In the genomic region with DNA sequence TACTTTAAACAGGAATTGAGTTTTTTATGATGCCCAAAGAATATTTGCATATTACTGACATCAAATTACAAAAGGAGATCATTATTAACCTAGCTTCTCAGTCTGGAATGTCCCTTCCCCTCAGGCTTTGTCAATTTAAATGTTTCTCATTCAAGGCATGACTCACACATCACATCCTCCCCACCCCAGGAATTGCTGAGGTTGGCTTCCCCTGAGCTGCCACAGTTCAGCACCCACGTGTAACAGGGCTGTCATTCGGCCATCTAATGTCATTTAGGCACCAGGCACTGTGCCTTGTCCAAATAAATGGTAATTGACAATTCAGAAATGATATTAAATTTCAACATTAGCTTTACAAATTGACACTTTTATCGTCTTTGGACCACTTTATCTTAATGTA, we compare ENCODE assay signal across 13 cellular contexts.
DNase-seq lines count a peak whose midpoint lies in the region; ATAC-seq and TF ChIP-seq lines count a peak whose summit lies in the region.
"Had no signal": no experiment of that assay in that cellular context is flagged by ENCODE, and none has a peak within 500 bp of the region (broad histone marks: within the 10 kb centered on the region; RNA-seq: fewer than 3 reads in every experiment).

No MANE protein-coding gene starts in this region.

- H3K4me3 ChIP-seq in PC-3 (ENCODE audit: low read length) (no peak overlapping the region), epithelial cell of esophagus (ENCODE audit: low read length) (no peak overlapping the region), neuronal stem cell (ENCODE audit: low read length in 2 of 2) (no peak overlapping the region)
- H3K4me3 ChIP-seq: A549, coronary artery, heart right ventricle, testis had no signal

- no peak overlapping the region for H4K91ac ChIP-seq in neuronal stem cell (ENCODE audit: low read depth, low read length, poor library complexity)

- H2BK12ac ChIP-seq in neuronal stem cell (ENCODE audit: low read length), result no peak overlapping the region

- no peak for TF ChIP-seq CTCF in PC-3 (conservative IDR thresholded peaks at IDR 0.05; ENCODE audit: low read depth, low read length)
- no peak for TF ChIP-seq CTCF in epithelial cell of esophagus (IDR thresholded peaks at IDR 0.05; ENCODE audit: insufficient read depth, low read depth, low read length, missing control alignments)

- H3K4me1 ChIP-seq in PC-3 (ENCODE audit: insufficient read depth, low read length) (no peaks in the 10 kb centered on the region), neuronal stem cell (ENCODE audit: control insufficient read depth in 2 of 2, insufficient read depth in 1 of 2, low read depth in 1 of 2, low read length in 2 of 2) (peaks cover 1 to 4% of the 10 kb centered on the region in 2 donors)
- H3K4me1 ChIP-seq: A549, testis had no signal

- H3K27ac ChIP-seq in PC-3 (ENCODE audit: low read length) (no peak overlapping the region), neuronal stem cell (replicated peaks; ENCODE audit: low read length) (no peak overlapping the region)
- H3K27ac ChIP-seq: A549, coronary artery, heart right ventricle, testis had no signal

- H3K27me3 ChIP-seq in PC-3 (ENCODE audit: low read length) (no peaks in the 10 kb centered on the region; the same call in 1 of the 2 replicates), neuronal stem cell (ENCODE audit: control insufficient read depth in 3 of 3, insufficient read depth in 3 of 3, low read depth in 1 of 3, low read length in 3 of 3) (no peaks in the 10 kb centered on the region)
- H3K27me3 ChIP-seq: testis had no signal

- DNase-seq in activated CD4-positive, CD25-positive, alpha-beta regulatory T cell (lab: John Stamatoyannopoulos, UW), result no peak
- DNase-seq in PC-3 (peak; percentile 12), epithelial cell of esophagus (ENCODE audit: low read depth) (peak; percentile 61), neuronal stem cell (ENCODE audit: low spot score) (peak; percentile 31), SHP77 treated with DMSO at 0.1 percent for 48 hours (lab: John Stamatoyannopoulos, UW) (no peak), epidermal melanocyte (ENCODE audit: insufficient read length, low spot score) (no peak), NCI-H446 (lab: John Stamatoyannopoulos, UW) (no peak)
- DNase-seq: EL, heart right ventricle, testis had no signal

- intact Hi-C loops in PC-3 (cut with micrococcal nuclease), result no loop called here

- no peak overlapping the region for H3K18ac ChIP-seq in neuronal stem cell (ENCODE audit: low read length)

- no CpG with 5 or more reads among the region's 3 CpGs for WGBS in neuronal stem cell (ENCODE audit: extremely low coverage in 2 of 2, insufficient read length in 2 of 2, insufficient replicate concordance in 1 of 2), 2 donors

- no peak overlapping the region for H3K4me2 ChIP-seq in PC-3 (ENCODE audit: low read length)
- no peak overlapping the region for H3K4me2 ChIP-seq in neuronal stem cell (ENCODE audit: insufficient read depth, low read length, poor library complexity, severe bottlenecking)
- H3K4me2 ChIP-seq: A549 had no signal

- H3K9ac ChIP-seq in PC-3 (ENCODE audit: low read length), result no peak overlapping the region
- H3K9ac ChIP-seq in neuronal stem cell (ENCODE audit: low read depth, low read length, poor library complexity), result no peak overlapping the region

- H2BK5ac ChIP-seq in neuronal stem cell (ENCODE audit: low read length), result no peak overlapping the region

- no peaks in the 10 kb centered on the region for H3K79me2 ChIP-seq in PC-3 (ENCODE audit: low read length)

- no peaks in the 10 kb centered on the region for H3F3A ChIP-seq in PC-3 (ENCODE audit: low read length, unreplicated experiment)

- CTCF ChIA-PET in PC-3 (lab: Charles Lee), result no interaction called here

- H3K4ac ChIP-seq in neuronal stem cell (ENCODE audit: low read length), result no peak overlapping the region

- no peaks in the 10 kb centered on the region for H3K9me2 ChIP-seq in PC-3 (replicated peaks; ENCODE audit: low read length)

- H3K23ac ChIP-seq in neuronal stem cell (ENCODE audit: low read depth, low read length, poor library complexity), result no peak overlapping the region

- H3K79me1 ChIP-seq in neuronal stem cell (ENCODE audit: low read depth, low read length), result no peaks in the 10 kb centered on the region

- H3K36me3 ChIP-seq in PC-3 (ENCODE audit: low read depth, low read length) (no peaks in the 10 kb centered on the region), neuronal stem cell (replicated peaks in 1 of 2; ENCODE audit: control insufficient read depth in 2 of 2, insufficient read depth in 2 of 2, low read length in 2 of 2) (no peaks in the 10 kb centered on the region)
- H3K36me3 ChIP-seq: heart right ventricle had no signal

- H3K9me3 ChIP-seq in PC-3 (ENCODE audit: low read length) (no peaks in the 10 kb centered on the region), neuronal stem cell (replicated peaks in 1 of 2; ENCODE audit: control insufficient read depth in 2 of 2, insufficient read depth in 1 of 2, low read depth in 1 of 2, low read length in 2 of 2) (no peaks in the 10 kb centered on the region)
- H3K9me3 ChIP-seq: A549, testis had no signal

- H4K8ac ChIP-seq in neuronal stem cell (ENCODE audit: low read depth, low read length), result no peak overlapping the region

- no peak overlapping the region for H3K14ac ChIP-seq in neuronal stem cell (ENCODE audit: low read length)

- no TSS peak for BruUV-seq in PC-3 (replicated peaks; lab: Mats Ljungman, UMichigan)

- POLR2A ChIA-PET in PC-3 (lab: Charles Lee; ENCODE audit: unreplicated experiment), result no interaction called here

- no peak overlapping the region for H2BK120ac ChIP-seq in neuronal stem cell (ENCODE audit: low read depth, low read length)

- no peak overlapping the region for H2AFZ ChIP-seq in PC-3 (ENCODE audit: low read length)
- H2AFZ ChIP-seq in neuronal stem cell (ENCODE audit: low read length), result no peak overlapping the region

- ATAC-seq in activated CD4-positive, CD25-positive, alpha-beta regulatory T cell treated with anti-CD3 and anti-CD28 coated beads, Interleukin-2, amount 50 U/mL, for 24 hours, result peak; percentile 63 to 71
- no peak for ATAC-seq in PC-3
- ATAC-seq: A549, heart right ventricle had no signal

- H4K20me1 ChIP-seq in PC-3 (ENCODE audit: low read length), result no peaks in the 10 kb centered on the region

- no peak overlapping the region for H2BK15ac ChIP-seq in neuronal stem cell (ENCODE audit: low read length)

- no peak overlapping the region for H2AK5ac ChIP-seq in neuronal stem cell (ENCODE audit: low read depth, low read length)

Comparison
In these comparisons a context has a peak if more than half of its experiments do, and no peak if none do; other contexts are left out.
1. DNase-seq: peak in PC-3 (single experiment), epithelial cell of esophagus (single experiment) and neuronal stem cell (single experiment); none in activated CD4-positive, CD25-positive, alpha-beta regulatory T cell (0 of 4), SHP77 treated with DMSO at 0.1 percent for 48 hours (single experiment), epidermal melanocyte (single experiment) and NCI-H446 (0 of 2).